In genomic region chr14:21385170-21385904, GRCh38 we compare ENCODE assay signal across 8 cellular contexts. TPM values are rescaled to one million over a fixed set of nuclear protein-coding genes. Genes with fewer than 3 reads are reported as not detected.
DNase-seq lines count a peak whose midpoint lies in the region; ATAC-seq and TF ChIP-seq lines count a peak whose summit lies in the region.

No MANE protein-coding gene starts in this region.

- H3K9me3 Mint-ChIP-seq in activated CD8-positive, alpha-beta T cell treated with anti-CD3 and anti-CD28 coated beads, Interleukin-2, amount 10 ng/mL, durations not matched to agents 7 days and 5 days (ENCODE audit: insufficient read depth) = no peaks in the 10 kb centered on the region
- H3K9me3 Mint-ChIP-seq in naive thymus-derived CD8-positive, alpha-beta T cell = no peaks in the 10 kb centered on the region

- no peaks in the 10 kb centered on the region for H3K27me3 Mint-ChIP-seq in activated CD8-positive, alpha-beta T cell treated with anti-CD3 and anti-CD28 coated beads, Interleukin-2, amount 10 ng/mL, durations not matched to agents 7 days and 5 days (ENCODE audit: low read depth)
- no peaks in the 10 kb centered on the region for H3K27me3 Mint-ChIP-seq in naive thymus-derived CD8-positive, alpha-beta T cell

- no peaks in the 10 kb centered on the region for H3K9me3 ChIP-seq in HUES6 (ENCODE audit: control insufficient read depth, insufficient read depth, low read depth, low read length)

- DNase-seq in GM06990 (ENCODE audit: extremely low read depth, insufficient read length) (peak; percentile 60), T1000 (lab: John Stamatoyannopoulos, UW) (no peak), foreskin keratinocyte (no peak), AG20443 (ENCODE audit: low spot score) (no peak)
- DNase-seq in activated CD8-positive, alpha-beta T cell treated with anti-CD3 and anti-CD28 coated beads, Interleukin-2, amount 10 ng/mL, durations not matched to agents 7 days and 5 days = no peak
- peak in 1 of 10 donors; percentile 1 for DNase-seq in naive thymus-derived CD8-positive, alpha-beta T cell

- H3K4me3 Mint-ChIP-seq in activated CD8-positive, alpha-beta T cell treated with anti-CD3 and anti-CD28 coated beads, Interleukin-2, amount 10 ng/mL, durations not matched to agents 7 days and 5 days = peak overlapping the region; percentile 99
- peak overlapping the region; percentile 94 to 100 (median 98) for H3K4me3 Mint-ChIP-seq in naive thymus-derived CD8-positive, alpha-beta T cell

- peaks cover 11% of the 10 kb centered on the region for H3K36me3 ChIP-seq in GM06990 (ENCODE audit: control insufficient read depth, insufficient read depth, low read length)
- H3K36me3 ChIP-seq in HUES6 (ENCODE audit: control insufficient read depth, insufficient read depth, low read length) = peaks cover 62% of the 10 kb centered on the region

- H3K9ac ChIP-seq in HUES6 (ENCODE audit: low read length) = peak overlapping the region; percentile 98

- peaks cover 31% of the 10 kb centered on the region for H3K4me1 Mint-ChIP-seq in activated CD8-positive, alpha-beta T cell treated with anti-CD3 and anti-CD28 coated beads, Interleukin-2, amount 10 ng/mL, durations not matched to agents 7 days and 5 days (ENCODE audit: low read depth)
- H3K4me1 Mint-ChIP-seq in naive thymus-derived CD8-positive, alpha-beta T cell = peaks cover 14 to 44% (median 36%) of the 10 kb centered on the region in 4 donors

- H3K4me3 ChIP-seq in GM06990 (replicated peaks; ENCODE audit: low read depth, low read length) (no peak overlapping the region), HUES6 (ENCODE audit: low read depth, low read length) (peak overlapping the region; percentile 96)

- H3K4me1 ChIP-seq in HUES6 (ENCODE audit: control insufficient read depth, insufficient read depth, low read length) (peaks cover 8% of the 10 kb centered on the region), foreskin keratinocyte (peaks cover 19% of the 10 kb centered on the region)

- H3K27ac Mint-ChIP-seq in activated CD8-positive, alpha-beta T cell treated with anti-CD3 and anti-CD28 coated beads, Interleukin-2, amount 10 ng/mL, durations not matched to agents 7 days and 5 days = peak overlapping the region; percentile 96
- H3K27ac Mint-ChIP-seq in naive thymus-derived CD8-positive, alpha-beta T cell = peak overlapping the region; percentile 97 to 100 (median 99)

- TF ChIP-seq CTCF in GM06990 (IDR thresholded peaks at IDR 0.05; ENCODE audit: insufficient read depth, low read length, poor library complexity, severe bottlenecking) (no peak), foreskin keratinocyte (conservative IDR thresholded peaks at IDR 0.05) (no peak)

- H3K36me3 Mint-ChIP-seq in activated CD8-positive, alpha-beta T cell treated with anti-CD3 and anti-CD28 coated beads, Interleukin-2, amount 10 ng/mL, durations not matched to agents 7 days and 5 days (ENCODE audit: low read depth) = peaks cover 47% of the 10 kb centered on the region
- H3K36me3 Mint-ChIP-seq in naive thymus-derived CD8-positive, alpha-beta T cell = peaks cover 0 to 28% (median 6%) of the 10 kb centered on the region in 3 donors

- H3K27ac ChIP-seq in HUES6 (ENCODE audit: low read depth, low read length) = no peak overlapping the region
- no peak overlapping the region for H3K27ac ChIP-seq in foreskin keratinocyte

- H3K27me3 ChIP-seq in GM06990 (replicated peaks; ENCODE audit: control insufficient read depth, insufficient read depth, low read length) = no peaks in the 10 kb centered on the region
- H3K27me3 ChIP-seq in HUES6 (ENCODE audit: control insufficient read depth, insufficient read depth, low read length) = no peaks in the 10 kb centered on the region
- H3K27me3 ChIP-seq in foreskin keratinocyte = no peaks in the 10 kb centered on the region

- POLR2A ChIA-PET in activated CD8-positive, alpha-beta T cell treated with anti-CD3 and anti-CD28 coated beads, Interleukin-2, amount 10 ng/mL, durations not matched to agents 7 days and 5 days (lab: Charles Lee) = interaction anchor here (0.8 to 1.6 kb wide), 2 partner anchors 25 to 126 kb away, joined by 7 to 8 read pairs; partner anchors contain the start of gene METTL3
- POLR2A ChIA-PET in naive thymus-derived CD8-positive, alpha-beta T cell (lab: Charles Lee) = interaction anchor here (0.7 to 1.6 kb wide), 5 partner anchors 46 to 121 kb away, joined by 3 to 10 read pairs (median 4); partner anchors contain the start of genes CHD8, HNRNPC, RAB2B and TOX4

- no peak for ATAC-seq in activated CD8-positive, alpha-beta T cell treated with anti-CD3 and anti-CD28 coated beads, Interleukin-2, amount 10 ng/mL, durations not matched to agents 7 days and 5 days
- ATAC-seq in naive thymus-derived CD8-positive, alpha-beta T cell = no peak
- ATAC-seq in HG03460 (IDR thresholded peaks at IDR 0.05; ENCODE audit: unreplicated experiment) (no peak), foreskin keratinocyte (no peak)

- CTCF ChIA-PET in activated CD8-positive, alpha-beta T cell treated with anti-CD3 and anti-CD28 coated beads, Interleukin-2, amount 10 ng/mL, durations not matched to agents 7 days and 5 days (lab: Charles Lee) = interaction anchor here (2.4 kb wide), 1 partner anchor 20 kb away, joined by 5 read pairs; no protein-coding TSS in a partner anchor

RNA-seq across cellular contexts. Expression of gene SUPT16H, which starts 1.5 kb away (rescaled TPM):
- total RNA-seq in activated CD8-positive, alpha-beta T cell treated with anti-CD3 and anti-CD28 coated beads, Interleukin-2, amount 10 ng/mL, durations not matched to agents 7 days and 5 days = 100 to 1,000 TPM; 136 to 138 TPM
- total RNA-seq in naive thymus-derived CD8-positive, alpha-beta T cell = 10 to 100 TPM; 89.4 to 98.1 TPM
- polyA plus RNA-seq in naive thymus-derived CD8-positive, alpha-beta T cell = 10 to 100 TPM; 66.8 to 72.3 (median 70.2) TPM
- 118 and 138 TPM in 2 replicates for total RNA-seq in foreskin keratinocyte
- polyA plus RNA-seq in foreskin keratinocyte = 66.6 and 78.1 TPM in 2 replicates
